12 cellular contexts compared by ENCODE assay signal in the genomic region with DNA sequence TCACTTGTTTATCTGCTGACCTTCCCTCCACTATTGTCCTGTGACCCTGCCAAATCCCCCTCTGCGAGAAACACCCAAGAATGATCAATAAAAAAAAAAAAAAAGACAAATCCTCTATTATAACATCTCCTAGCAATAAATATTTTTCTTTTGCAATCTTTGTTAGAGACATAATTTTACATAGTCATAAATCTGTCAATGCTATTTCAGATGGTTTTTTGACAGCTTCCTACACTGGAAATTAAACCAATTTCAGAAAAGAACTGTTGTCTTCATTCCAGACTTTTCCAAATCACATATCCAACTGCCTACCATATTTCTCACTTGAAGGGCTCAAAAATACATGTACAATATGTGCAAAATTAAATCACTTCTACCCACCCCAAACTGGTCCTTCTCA.
"Had no signal": no experiment of that assay in that cellular context is flagged by ENCODE, and none has a peak within 500 bp of the region (broad histone marks: within the 10 kb centered on the region; RNA-seq: fewer than 3 reads in every experiment).

No MANE protein-coding gene starts in this region.

- DNase-seq: activated CD4-positive, alpha-beta T cell treated with anti-CD3 and anti-CD28 coated beads, Interleukin-2, amount 10 ng/mL, durations not matched to agents 24 days and 14 days; activated gamma-delta T cell; central memory CD4-positive, alpha-beta T cell; effector memory CD4-positive, alpha-beta T cell; erythroblast; hippocampal formation; pancreas; SJCRH30; stimulated activated CD4-positive, alpha-beta T cell treated with anti-CD3 and anti-CD28 coated beads, Interleukin-4, amount 100 ng/mL, for 1 hour; substantia nigra; SW 1271; transverse colon had no signal

- H3K9me3 Mint-ChIP-seq: activated CD4-positive, alpha-beta T cell treated with anti-CD3 and anti-CD28 coated beads, Interleukin-2, amount 10 ng/mL, durations not matched to agents 24 days and 14 days had no signal

- H3K4me3 Mint-ChIP-seq: activated CD4-positive, alpha-beta T cell treated with anti-CD3 and anti-CD28 coated beads, Interleukin-2, amount 10 ng/mL, durations not matched to agents 24 days and 14 days had no signal

- H3K27ac Mint-ChIP-seq: activated CD4-positive, alpha-beta T cell treated with anti-CD3 and anti-CD28 coated beads, Interleukin-2, amount 10 ng/mL, durations not matched to agents 24 days and 14 days had no signal

- H3K27me3 Mint-ChIP-seq: activated CD4-positive, alpha-beta T cell treated with anti-CD3 and anti-CD28 coated beads, Interleukin-2, amount 10 ng/mL, durations not matched to agents 24 days and 14 days had no signal

- ATAC-seq: pancreas had no signal
